In the genomic region with DNA sequence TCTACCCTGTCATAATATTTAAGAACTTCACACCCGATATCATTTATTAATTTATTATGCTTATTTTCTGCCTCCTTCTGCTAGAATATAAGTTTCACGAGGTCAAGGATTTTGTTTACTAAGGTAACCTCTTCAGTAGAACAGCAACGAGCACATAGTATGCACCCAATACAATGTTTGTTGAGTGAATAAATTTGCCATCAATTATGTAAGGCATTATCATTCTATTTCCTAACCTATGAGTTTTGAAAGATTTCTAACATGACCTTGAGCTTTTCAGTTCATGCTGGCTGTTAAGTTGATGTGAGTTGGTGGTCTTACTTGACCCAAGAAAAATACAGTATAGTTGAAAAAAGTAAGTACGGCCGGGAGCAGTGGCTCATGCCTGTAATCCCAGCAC, we compare ENCODE assay signal across 34 cellular contexts.
"Had no signal": no experiment of that assay in that cellular context is flagged by ENCODE, and none has a peak within 500 bp of the region (broad histone marks: within the 10 kb centered on the region; RNA-seq: fewer than 3 reads in every experiment).

No MANE protein-coding gene starts in this region.

- H3K27ac Mint-ChIP-seq: activated B cell treated with CpG ODN at 0.5 μM for 24 hours; activated CD8-positive, alpha-beta T cell treated with anti-CD3 and anti-CD28 coated beads for 36 hours; activated naive CD4-positive, alpha-beta T cell treated with anti-CD3 and anti-CD28 coated beads for 36 hours; activated naive CD4-positive, alpha-beta T cell treated with anti-CD3 and anti-CD28 coated beads, Interleukin-2, amount 50 U/mL, for 24 hours; activated naive CD8-positive, alpha-beta T cell treated with anti-CD3 and anti-CD28 coated beads for 36 hours; activated naive CD8-positive, alpha-beta T cell treated with anti-CD3 and anti-CD28 coated beads, Interleukin-2, amount 50 U/mL, for 24 hours; activated T-helper 1 cell treated with anti-CD3 and anti-CD28 coated beads, Interleukin-12 subunit alpha, Interleukin-12 subunit beta, Interleukin-2, Interleukin-4 antibody, amounts not matched to agents 30 ng/mL and 10 ng/mL and 1 ng/mL, durations not matched to agents 14 hours and 24 hours and 36 hours; activated T-helper 2 cell treated with anti-CD3 and anti-CD28 coated beads, Interferon-gamma antibody, Interleukin-2, Interleukin-4, amounts not matched to agents 10 μg/mL and 5 μg/mL and 100 μg/mL, durations not matched to agents 14 hours and 24 hours and 36 hours; effector memory CD8-positive, alpha-beta T cell; T-helper 17 cell; T-helper 2 cell treated with Interferon-gamma antibody and Interleukin-4, amounts not matched to agents 5 μg/mL and 100 μg/mL, for 36 hours had no signal

- H3K36me3 ChIP-seq: adrenal gland, esophagus muscularis mucosa, gastroesophageal sphincter, WERI-Rb-1 had no signal

- H3K4me1 Mint-ChIP-seq: activated B cell treated with CpG ODN at 0.5 μM for 24 hours; activated naive CD4-positive, alpha-beta T cell treated with anti-CD3 and anti-CD28 coated beads, Interleukin-2, amount 50 U/mL, for 24 hours; activated naive CD8-positive, alpha-beta T cell treated with anti-CD3 and anti-CD28 coated beads for 36 hours; activated naive CD8-positive, alpha-beta T cell treated with anti-CD3 and anti-CD28 coated beads, Interleukin-2, amount 50 U/mL, for 24 hours; T-helper 17 cell had no signal

- DNase-seq: activated B cell treated with CpG ODN at 0.5 μM for 24 hours; activated CD4-positive, alpha-beta T cell treated with anti-CD3 and anti-CD28 coated beads for 48 hours; activated CD4-positive, alpha-beta T cell treated with anti-CD3 and anti-CD28 coated beads, Interleukin-2, amount 50 U/mL, for 1 hour; activated CD4-positive, alpha-beta T cell treated with anti-CD3 and anti-CD28 coated beads, Interleukin-2, amount 50 U/mL, for 48 hours; activated CD8-positive, alpha-beta memory T cell treated with anti-CD3 and anti-CD28 coated beads for 24 hours; activated CD8-positive, alpha-beta T cell treated with anti-CD3 and anti-CD28 coated beads for 36 hours; activated effector memory CD4-positive, alpha-beta T cell treated with anti-CD3 and anti-CD28 coated beads, Interleukin-2, amount 50 U/mL, for 16 hours; activated naive CD4-positive, alpha-beta T cell treated with anti-CD3 and anti-CD28 coated beads for 36 hours; activated naive CD8-positive, alpha-beta T cell treated with anti-CD3 and anti-CD28 coated beads for 36 hours; activated naive CD8-positive, alpha-beta T cell treated with anti-CD3 and anti-CD28 coated beads, Interleukin-2, amount 50 U/mL, for 24 hours; activated T-cell treated with anti-CD3 and anti-CD28 coated beads, Interleukin-2, amount 50 U/mL, for 4 hours; adrenal gland; amygdala; aorta; body of pancreas; caudate nucleus; cortex of kidney; dermis blood vessel endothelial cell; effector CD4-positive, alpha-beta T cell; effector memory CD8-positive, alpha-beta T cell; erythroblast; foreskin keratinocyte; T-helper 1 cell; T-helper 17 cell; T1000; WERI-Rb-1 had no signal

- H3K27ac ChIP-seq: adrenal gland, foreskin keratinocyte, WERI-Rb-1 had no signal

- H3K36me3 Mint-ChIP-seq: activated naive CD4-positive, alpha-beta T cell treated with anti-CD3 and anti-CD28 coated beads, Interleukin-2, amount 50 U/mL, for 24 hours; activated naive CD8-positive, alpha-beta T cell treated with anti-CD3 and anti-CD28 coated beads for 36 hours had no signal

- H3K27me3 ChIP-seq: adrenal gland, body of pancreas, esophagus muscularis mucosa, foreskin keratinocyte, gastroesophageal sphincter had no signal

- H3K27me3 Mint-ChIP-seq: activated B cell treated with CpG ODN at 0.5 μM for 24 hours; activated CD8-positive, alpha-beta T cell treated with anti-CD3 and anti-CD28 coated beads for 36 hours; activated naive CD4-positive, alpha-beta T cell treated with anti-CD3 and anti-CD28 coated beads, Interleukin-2, amount 50 U/mL, for 24 hours; activated naive CD8-positive, alpha-beta T cell treated with anti-CD3 and anti-CD28 coated beads, Interleukin-2, amount 50 U/mL, for 24 hours; effector memory CD8-positive, alpha-beta T cell; T-helper 17 cell had no signal

- H3K4me3 ChIP-seq: adrenal gland, body of pancreas, esophagus muscularis mucosa, gastroesophageal sphincter had no signal

- FAIRE-seq: colon had no signal

- H3K4me1 ChIP-seq: adrenal gland, foreskin keratinocyte had no signal

- ATAC-seq: activated CD4-positive, CD25-positive, alpha-beta regulatory T cell treated with anti-CD3 and anti-CD28 coated beads, Interleukin-2, amount 50 U/mL, for 24 hours; activated CD8-positive, alpha-beta T cell treated with anti-CD3 and anti-CD28 coated beads for 36 hours; activated naive CD8-positive, alpha-beta T cell treated with anti-CD3 and anti-CD28 coated beads, Interleukin-2, amount 50 U/mL, for 24 hours; activated T-cell treated with anti-CD3 and anti-CD28 coated beads, Interleukin-2, amount 50 U/mL, for 4 hours; effector memory CD8-positive, alpha-beta T cell; foreskin keratinocyte; T-helper 17 cell had no signal

- H3K9me3 ChIP-seq: adrenal gland, body of pancreas, esophagus muscularis mucosa, gastroesophageal sphincter had no signal

- H3K4me3 Mint-ChIP-seq: activated B cell treated with CpG ODN at 0.5 μM for 24 hours; activated CD8-positive, alpha-beta T cell treated with anti-CD3 and anti-CD28 coated beads for 36 hours; activated naive CD4-positive, alpha-beta T cell treated with anti-CD3 and anti-CD28 coated beads for 36 hours; activated naive CD4-positive, alpha-beta T cell treated with anti-CD3 and anti-CD28 coated beads, Interleukin-2, amount 50 U/mL, for 24 hours; activated naive CD8-positive, alpha-beta T cell treated with anti-CD3 and anti-CD28 coated beads for 36 hours; activated naive CD8-positive, alpha-beta T cell treated with anti-CD3 and anti-CD28 coated beads, Interleukin-2, amount 50 U/mL, for 24 hours; activated T-cell treated with anti-CD3 and anti-CD28 coated beads, Interleukin-2, amount 50 U/mL, for 4 hours; activated T-helper 1 cell treated with anti-CD3 and anti-CD28 coated beads, Interleukin-12 subunit alpha, Interleukin-12 subunit beta, Interleukin-2, Interleukin-4 antibody, amounts not matched to agents 30 ng/mL and 10 ng/mL and 1 ng/mL, durations not matched to agents 14 hours and 24 hours and 36 hours; effector memory CD8-positive, alpha-beta T cell; T-helper 17 cell; T-helper 2 cell treated with Interferon-gamma antibody and Interleukin-4, amounts not matched to agents 5 μg/mL and 100 μg/mL, for 36 hours had no signal

- H3K9me3 Mint-ChIP-seq: activated CD8-positive, alpha-beta T cell treated with anti-CD3 and anti-CD28 coated beads for 36 hours; activated naive CD4-positive, alpha-beta T cell treated with anti-CD3 and anti-CD28 coated beads for 36 hours; activated naive CD4-positive, alpha-beta T cell treated with anti-CD3 and anti-CD28 coated beads, Interleukin-2, amount 50 U/mL, for 24 hours; activated T-cell treated with anti-CD3 and anti-CD28 coated beads, Interleukin-2, amount 50 U/mL, for 4 hours; activated T-helper 1 cell treated with anti-CD3 and anti-CD28 coated beads, Interleukin-12 subunit alpha, Interleukin-12 subunit beta, Interleukin-2, Interleukin-4 antibody, amounts not matched to agents 30 ng/mL and 10 ng/mL and 1 ng/mL, durations not matched to agents 14 hours and 24 hours and 36 hours; activated T-helper 2 cell treated with anti-CD3 and anti-CD28 coated beads, Interferon-gamma antibody, Interleukin-2, Interleukin-4, amounts not matched to agents 10 μg/mL and 5 μg/mL and 100 μg/mL, durations not matched to agents 14 hours and 24 hours and 36 hours; effector memory CD8-positive, alpha-beta T cell; T-helper 2 cell treated with Interferon-gamma antibody and Interleukin-4, amounts not matched to agents 5 μg/mL and 100 μg/mL, for 36 hours had no signal
